ENCODE assay signal across 28 cellular contexts in genomic region chr11:110283862-110284261, GRCh38.
"Had no signal": no experiment of that assay in that cellular context is flagged by ENCODE, and none has a peak within 500 bp of the region (broad histone marks: within the 10 kb centered on the region; RNA-seq: fewer than 3 reads in every experiment).

No MANE protein-coding gene starts in this region.

- H3K27me3 ChIP-seq: brain microvascular endothelial cell, colonic mucosa, esophagus muscularis mucosa, foreskin keratinocyte, gastrocnemius medialis, heart left ventricle had no signal

- DNase-seq: activated CD4-positive, alpha-beta memory T cell treated with anti-CD3 and anti-CD28 coated beads, Interleukin-2, amount 10 ng/mL, durations not matched to agents 7 days and 5 days; activated CD4-positive, alpha-beta T cell treated with anti-CD3 and anti-CD28 coated beads for 1 hour; activated CD4-positive, alpha-beta T cell treated with anti-CD3 and anti-CD28 coated beads for 4 hours; activated CD4-positive, alpha-beta T cell treated with anti-CD3 and anti-CD28 coated beads, Interleukin-2, amount 10 ng/mL, durations not matched to agents 7 days and 5 days; activated CD4-positive, alpha-beta T cell treated with anti-CD3 and anti-CD28 coated beads, Interleukin-2, amount 50 U/mL, for 4 hours; activated CD8-positive, alpha-beta memory T cell treated with anti-CD3 and anti-CD28 coated beads, Interleukin-2, amount 50 U/mL, for 48 hours; activated effector memory CD4-positive, alpha-beta T cell treated with Interleukin-2 at 50 U/mL for 16 hours; activated gamma-delta T cell treated with Interleukin-2 at 50 U/mL for 16 hours; activated naive CD4-positive, alpha-beta T cell treated with anti-CD3 and anti-CD28 coated beads, Interleukin-2, amount 50 U/mL, for 16 hours; activated naive CD4-positive, alpha-beta T cell treated with Interleukin-2 at 50 U/mL for 16 hours; activated T-cell treated with anti-CD3 and anti-CD28 coated beads for 4 hours; activated T-cell treated with anti-CD3 and anti-CD28 coated beads, Interleukin-2, amount 50 U/mL, for 24 hours; amniotic stem cell; anterior cingulate cortex; brain microvascular endothelial cell; colonic mucosa; effector memory CD4-positive, alpha-beta T cell; endodermal cell; foreskin keratinocyte; gastrocnemius medialis; glutamatergic neuron; heart left ventricle; T-helper 2 cell had no signal

- H3K27ac ChIP-seq: brain microvascular endothelial cell, colonic mucosa, esophagus muscularis mucosa, foreskin keratinocyte, gastrocnemius medialis, heart left ventricle had no signal

- H3K4me3 ChIP-seq: colonic mucosa, esophagus muscularis mucosa, gastrocnemius medialis, heart left ventricle had no signal

- H3K9me3 ChIP-seq: colonic mucosa, esophagus muscularis mucosa, gastrocnemius medialis, heart left ventricle had no signal

- ATAC-seq: activated T-helper 17 cell treated with anti-CD3 and anti-CD28 coated beads, Interleukin-2, amount 50 U/mL, for 72 hours; foreskin keratinocyte; gastrocnemius medialis; heart left ventricle; WTC11 had no signal

- H3K4me1 ChIP-seq: colonic mucosa had no signal

- H3K36me3 ChIP-seq: colonic mucosa had no signal

- FAIRE-seq: astrocyte, bronchial epithelial cell had no signal
